ENCODE assay signal across 26 cellular contexts in genomic region chr14:73338551-73338950, GRCh38.
"Had no signal": no experiment of that assay in that cellular context is flagged by ENCODE, and none has a peak within 500 bp of the region (broad histone marks: within the 10 kb centered on the region; RNA-seq: fewer than 3 reads in every experiment).

No MANE protein-coding gene starts in this region.

- H3K4me1 Mint-ChIP-seq: neural crest cell had no signal

- H3K9ac ChIP-seq: parathyroid adenoma had no signal

- H3K9me3 ChIP-seq: left lung, lower lobe of right lung, psoas muscle, right lobe of liver, tibial nerve, upper lobe of left lung, vagina had no signal

- H3K9me3 Mint-ChIP-seq: naive thymus-derived CD8-positive, alpha-beta T cell; nephron; neural crest cell; stimulated activated memory B cell treated with anti-CD40 and anti-IgM and Interleukin-4, amounts not matched to agents 10 μg/mL and 1 μg/mL and 100 μg/mL, for 72 hours; stimulated activated naive CD8-positive, alpha-beta T cell treated with anti-CD3 and anti-CD28 coated beads, Interleukin-15, amount 100 ng/mL, for 72 hours had no signal

- H3K4me1 ChIP-seq: lower lobe of right lung, psoas muscle, right lobe of liver, upper lobe of left lung had no signal

- H3K4me2 ChIP-seq: smooth muscle cell had no signal

- DNase-seq: hippocampal formation; kidney; left colon; left lung; lower lobe of right lung; mammary epithelial cell; mesenchymal stem cell; naive thymus-derived CD8-positive, alpha-beta T cell; occipital lobe; psoas muscle; right lobe of liver; stimulated activated CD4-positive, alpha-beta T cell treated with anti-CD3 and anti-CD28 coated beads, Interleukin-1b, Interleukin-23, amount 100 ng/mL, for 48 hours; stimulated activated CD4-positive, alpha-beta T cell treated with anti-CD3 and anti-CD28 coated beads, Interleukin-2, amount 100 ng/mL, for 48 hours; stimulated activated CD4-positive, alpha-beta T cell treated with anti-CD3 and anti-CD28 coated beads, Interleukin-4, amount 100 ng/mL, for 4 hours; stimulated activated CD8-positive, alpha-beta memory T cell treated with anti-CD3 and anti-CD28 coated beads, Interleukin-4, amount 100 ng/mL, for 48 hours; stimulated activated naive CD4-positive, alpha-beta T cell treated with Interleukin-2 at 50 U/mL for 16 hours; stimulated activated naive CD8-positive, alpha-beta T cell treated with anti-CD3 and anti-CD28 coated beads, Interleukin-15, amount 100 ng/mL, for 72 hours; substantia nigra; upper lobe of left lung had no signal

- H3K4me3 Mint-ChIP-seq: naive thymus-derived CD8-positive, alpha-beta T cell; nephron; neural crest cell; stimulated activated memory B cell treated with anti-CD40 and anti-IgM and Interleukin-4, amounts not matched to agents 10 μg/mL and 1 μg/mL and 100 μg/mL, for 72 hours; stimulated activated naive CD8-positive, alpha-beta T cell treated with anti-CD3 and anti-CD28 coated beads, Interleukin-15, amount 100 ng/mL, for 72 hours had no signal

- H3K4me3 ChIP-seq: left lung, lower lobe of right lung, psoas muscle, right lobe of liver, smooth muscle cell, tibial nerve, upper lobe of left lung, vagina had no signal

- H3K27me3 ChIP-seq: left lung, right lobe of liver, tibial nerve, upper lobe of left lung, vagina had no signal

- H3K27me3 Mint-ChIP-seq: naive thymus-derived CD8-positive, alpha-beta T cell; stimulated activated memory B cell treated with anti-CD40 and anti-IgM and Interleukin-4, amounts not matched to agents 10 μg/mL and 1 μg/mL and 100 μg/mL, for 72 hours; stimulated activated naive CD8-positive, alpha-beta T cell treated with anti-CD3 and anti-CD28 coated beads, Interleukin-15, amount 100 ng/mL, for 72 hours had no signal

- H3K27ac ChIP-seq: left lung, lower lobe of right lung, parathyroid adenoma, psoas muscle, right lobe of liver, tibial nerve, upper lobe of left lung, vagina had no signal

- ATAC-seq: left colon; left lung; lower lobe of right lung; naive thymus-derived CD8-positive, alpha-beta T cell; psoas muscle; right lobe of liver; stimulated activated memory B cell treated with anti-CD40 and anti-IgM and Interleukin-4, amounts not matched to agents 10 μg/mL and 1 μg/mL and 100 μg/mL, for 72 hours; stimulated activated naive CD8-positive, alpha-beta T cell treated with anti-CD3 and anti-CD28 coated beads, Interleukin-15, amount 100 ng/mL, for 72 hours had no signal

- H2AFZ ChIP-seq: parathyroid adenoma had no signal

- H3K36me3 ChIP-seq: lower lobe of right lung, right lobe of liver, tibial nerve, upper lobe of left lung, vagina had no signal

- H3K27ac Mint-ChIP-seq: nephron; stimulated activated memory B cell treated with anti-CD40 and anti-IgM and Interleukin-4, amounts not matched to agents 10 μg/mL and 1 μg/mL and 100 μg/mL, for 72 hours; stimulated activated naive CD8-positive, alpha-beta T cell treated with anti-CD3 and anti-CD28 coated beads, Interleukin-15, amount 100 ng/mL, for 72 hours had no signal

- FAIRE-seq: kidney had no signal
